Comparison of ENCODE assay signal across 8 cellular contexts in the genomic region with DNA sequence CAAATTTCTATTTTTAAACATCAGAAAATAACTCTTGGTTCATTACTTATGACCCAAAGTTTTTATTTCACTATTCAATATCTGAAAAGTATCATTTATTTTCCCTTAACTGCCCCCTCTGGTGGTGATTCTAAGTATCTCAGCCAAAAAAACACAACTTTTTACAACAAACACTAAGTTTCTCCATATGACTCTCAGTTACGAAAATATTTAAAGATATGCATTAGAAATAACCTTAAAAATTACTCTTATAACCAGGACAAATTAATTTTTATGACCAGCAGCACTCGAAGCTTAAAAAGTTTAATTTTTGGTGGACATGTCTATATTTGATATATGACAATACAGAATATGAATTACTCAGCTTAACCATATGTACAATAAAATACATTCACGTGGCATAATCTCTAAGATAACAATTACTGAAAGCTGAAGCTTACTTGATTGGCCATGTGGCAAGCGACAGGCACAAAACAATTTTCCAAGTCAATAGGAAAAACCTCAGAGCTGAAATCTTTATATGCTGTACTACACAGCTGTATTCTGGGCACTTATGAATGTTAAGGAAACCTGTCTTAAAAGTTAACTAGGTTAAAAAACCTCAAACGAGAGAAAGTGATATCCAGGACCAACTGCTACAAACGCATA. TPM values are rescaled to one million over a fixed set of nuclear protein-coding genes. Genes with fewer than 3 reads are reported as not detected.
DNase-seq lines count a peak whose midpoint lies in the region; ATAC-seq and TF ChIP-seq lines count a peak whose summit lies in the region.

No MANE protein-coding gene starts in this region.

- no peak overlapping the region for H2BK5ac ChIP-seq in neuronal stem cell (ENCODE audit: low read length)

- H3K27me3 ChIP-seq in ACC112 (ENCODE audit: insufficient read depth, low read length) (no peaks in the 10 kb centered on the region), RWPE2 (ENCODE audit: insufficient read depth, poor library complexity, severe bottlenecking) (no peaks in the 10 kb centered on the region), neuronal stem cell (ENCODE audit: control insufficient read depth in 3 of 3, insufficient read depth in 3 of 3, low read depth in 1 of 3, low read length in 3 of 3) (no peaks in the 10 kb centered on the region)

- no peak overlapping the region for H2BK12ac ChIP-seq in neuronal stem cell (ENCODE audit: low read length)

- H3K4me1 ChIP-seq in ACC112 (ENCODE audit: control insufficient read depth, insufficient read depth, low read length, unreplicated experiment) = peaks cover 28% of the 10 kb centered on the region
- H3K4me1 ChIP-seq in RWPE2 (ENCODE audit: insufficient read depth, poor library complexity, severe bottlenecking) = peaks cover 29% of the 10 kb centered on the region
- peaks cover 3 to 17% of the 10 kb centered on the region in 2 donors for H3K4me1 ChIP-seq in neuronal stem cell (ENCODE audit: control insufficient read depth in 2 of 2, insufficient read depth in 1 of 2, low read depth in 1 of 2, low read length in 2 of 2)

- H3K14ac ChIP-seq in neuronal stem cell (ENCODE audit: low read length) = no peak overlapping the region

- H2AFZ ChIP-seq in ACC112 (ENCODE audit: low read length, unreplicated experiment) (no peak overlapping the region), neuronal stem cell (ENCODE audit: low read length) (no peak overlapping the region)

- DNase-seq in RWPE2 (ENCODE audit: low spot score) (no peak), epithelial cell of prostate (ENCODE audit: low read depth, low spot score) (no peak), neuronal stem cell (ENCODE audit: low spot score) (no peak), NOMO-1 treated with DMSO at 0.1 percent for 48 hours (lab: John Stamatoyannopoulos, UW; ENCODE audit: unreplicated experiment) (no peak), NCI-H524 treated with DMSO at 0.1 percent for 48 hours (lab: John Stamatoyannopoulos, UW) (no peak)

- peak; percentile 44; the same call in 1 of the 2 replicates for TF ChIP-seq CTCF in GM12874 (IDR thresholded peaks at IDR 0.05; ENCODE audit: insufficient read depth, low read depth, low read length)
- peak; percentile 86 for TF ChIP-seq CTCF in RWPE2 (IDR thresholded peaks at IDR 0.05; ENCODE audit: poor library complexity, severe bottlenecking)

- H3K4me2 ChIP-seq in neuronal stem cell (ENCODE audit: insufficient read depth, low read length, poor library complexity, severe bottlenecking) = peak overlapping the region; percentile 56

- no peak overlapping the region for H4K8ac ChIP-seq in neuronal stem cell (ENCODE audit: low read depth, low read length)

- no peak overlapping the region for H2BK15ac ChIP-seq in neuronal stem cell (ENCODE audit: low read length)

- no peak overlapping the region for H2AK5ac ChIP-seq in neuronal stem cell (ENCODE audit: low read depth, low read length)

- peak overlapping the region; percentile 99 for H3K4me3 ChIP-seq in ACC112 (ENCODE audit: low read depth, low read length)
- H3K4me3 ChIP-seq in RWPE2 (ENCODE audit: severe bottlenecking) = peak overlapping the region; percentile 97
- peak overlapping the region; percentile 79 to 85 for H3K4me3 ChIP-seq in neuronal stem cell (ENCODE audit: low read length in 2 of 2)

- peaks cover 8% of the 10 kb centered on the region for H3K79me1 ChIP-seq in neuronal stem cell (ENCODE audit: low read depth, low read length)

- H3K23ac ChIP-seq in neuronal stem cell (ENCODE audit: low read depth, low read length, poor library complexity) = no peak overlapping the region

- no peak overlapping the region for H4K91ac ChIP-seq in neuronal stem cell (ENCODE audit: low read depth, low read length, poor library complexity)

- H3K9me3 ChIP-seq in RWPE2 (ENCODE audit: severe bottlenecking) (no peaks in the 10 kb centered on the region), neuronal stem cell (replicated peaks in 1 of 2; ENCODE audit: control insufficient read depth in 2 of 2, insufficient read depth in 1 of 2, low read depth in 1 of 2, low read length in 2 of 2) (no peaks in the 10 kb centered on the region)

- no peak for ATAC-seq in RWPE2 (ENCODE audit: low read depth)
- no peak for ATAC-seq in GM21825 (IDR thresholded peaks at IDR 0.05; ENCODE audit: unreplicated experiment)

- no CpG with 5 or more reads among the region's 6 CpGs for WGBS in neuronal stem cell (ENCODE audit: extremely low coverage in 2 of 2, insufficient read length in 2 of 2, insufficient replicate concordance in 1 of 2), 2 donors

- no peak overlapping the region for H2BK120ac ChIP-seq in neuronal stem cell (ENCODE audit: low read depth, low read length)

- H3K79me2 ChIP-seq in ACC112 (ENCODE audit: control insufficient read depth, insufficient read depth, low read length, unreplicated experiment) = peaks cover 89% of the 10 kb centered on the region

- peaks cover 58% of the 10 kb centered on the region for H3K36me3 ChIP-seq in ACC112 (ENCODE audit: insufficient read depth, low read length)
- peaks cover 78% of the 10 kb centered on the region for H3K36me3 ChIP-seq in RWPE2 (ENCODE audit: low read depth)
- H3K36me3 ChIP-seq in neuronal stem cell (replicated peaks in 1 of 2; ENCODE audit: control insufficient read depth in 2 of 2, insufficient read depth in 2 of 2, low read length in 2 of 2) = peaks cover 21 to 69% of the 10 kb centered on the region in 2 donors

- H3K4ac ChIP-seq in neuronal stem cell (ENCODE audit: low read length) = no peak overlapping the region

- no peak overlapping the region for H3K18ac ChIP-seq in neuronal stem cell (ENCODE audit: low read length)

- no peak overlapping the region for H3K9ac ChIP-seq in neuronal stem cell (ENCODE audit: low read depth, low read length, poor library complexity)

- peak overlapping the region; percentile 21 for H3K27ac ChIP-seq in ACC112 (ENCODE audit: low read depth, low read length)
- peak overlapping the region; percentile 90 for H3K27ac ChIP-seq in RWPE2 (ENCODE audit: poor library complexity, severe bottlenecking)
- H3K27ac ChIP-seq in epithelial cell of prostate = peak overlapping the region; percentile 95
- H3K27ac ChIP-seq in neuronal stem cell (replicated peaks; ENCODE audit: low read length) = no peak overlapping the region

RNA-seq across cellular contexts. Expression of gene HNRNPA2B1, which starts 2.3 kb away (rescaled TPM):
- polyA plus RNA-seq in neuronal stem cell (2013, experiment 1 of 2) = 904 TPM
- polyA plus RNA-seq in neuronal stem cell (2013, experiment 2 of 2) = 913 TPM

RNA-seq across cellular contexts. Expression of gene CBX3, which starts 3.3 kb away (rescaled TPM):
- 207 TPM for polyA plus RNA-seq in neuronal stem cell (2013, experiment 1 of 2)
- 215 TPM for polyA plus RNA-seq in neuronal stem cell (2013, experiment 2 of 2)

RNA-seq across cellular contexts. Expression of gene NFE2L3, which starts 46.3 kb away (rescaled TPM):
- 4.0 TPM for polyA plus RNA-seq in neuronal stem cell (2013, experiment 1 of 2)
- 4.1 TPM for polyA plus RNA-seq in neuronal stem cell (2013, experiment 2 of 2)
